Comparison of ENCODE assay signal across 1 cellular context in the genomic region with DNA sequence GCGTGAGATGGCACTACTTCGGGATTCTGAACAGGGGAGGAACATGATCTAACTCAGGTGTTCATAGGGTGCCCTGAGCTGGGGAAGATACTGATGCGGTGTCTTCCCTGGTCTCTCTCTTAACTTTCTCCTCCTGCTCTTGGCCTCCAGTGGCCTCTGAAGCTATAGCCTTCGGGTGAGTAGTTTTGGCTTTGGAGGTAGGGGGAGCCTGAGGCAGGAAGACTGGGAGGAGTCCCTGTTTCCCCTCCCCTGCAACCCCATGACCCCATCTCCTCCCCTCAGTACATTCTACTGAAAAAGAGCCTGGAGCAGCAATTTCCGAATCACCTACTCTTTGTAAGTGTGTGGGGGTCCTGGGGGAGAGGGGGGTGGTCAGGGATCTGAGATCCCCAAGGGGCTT.
TF ChIP-seq lines count a peak whose summit lies in the region.

No MANE protein-coding gene starts in this region.

TF ChIP-seq in WTC11, 78 proteins besides CTCF, POLR2A, EP300 and RAD21 (continued from another document):
- no peak for TF ChIP-seq ZNF423 (CRISPR knock-in tag; IDR thresholded peaks at IDR 0.05)
- TF ChIP-seq, protein P1, sequence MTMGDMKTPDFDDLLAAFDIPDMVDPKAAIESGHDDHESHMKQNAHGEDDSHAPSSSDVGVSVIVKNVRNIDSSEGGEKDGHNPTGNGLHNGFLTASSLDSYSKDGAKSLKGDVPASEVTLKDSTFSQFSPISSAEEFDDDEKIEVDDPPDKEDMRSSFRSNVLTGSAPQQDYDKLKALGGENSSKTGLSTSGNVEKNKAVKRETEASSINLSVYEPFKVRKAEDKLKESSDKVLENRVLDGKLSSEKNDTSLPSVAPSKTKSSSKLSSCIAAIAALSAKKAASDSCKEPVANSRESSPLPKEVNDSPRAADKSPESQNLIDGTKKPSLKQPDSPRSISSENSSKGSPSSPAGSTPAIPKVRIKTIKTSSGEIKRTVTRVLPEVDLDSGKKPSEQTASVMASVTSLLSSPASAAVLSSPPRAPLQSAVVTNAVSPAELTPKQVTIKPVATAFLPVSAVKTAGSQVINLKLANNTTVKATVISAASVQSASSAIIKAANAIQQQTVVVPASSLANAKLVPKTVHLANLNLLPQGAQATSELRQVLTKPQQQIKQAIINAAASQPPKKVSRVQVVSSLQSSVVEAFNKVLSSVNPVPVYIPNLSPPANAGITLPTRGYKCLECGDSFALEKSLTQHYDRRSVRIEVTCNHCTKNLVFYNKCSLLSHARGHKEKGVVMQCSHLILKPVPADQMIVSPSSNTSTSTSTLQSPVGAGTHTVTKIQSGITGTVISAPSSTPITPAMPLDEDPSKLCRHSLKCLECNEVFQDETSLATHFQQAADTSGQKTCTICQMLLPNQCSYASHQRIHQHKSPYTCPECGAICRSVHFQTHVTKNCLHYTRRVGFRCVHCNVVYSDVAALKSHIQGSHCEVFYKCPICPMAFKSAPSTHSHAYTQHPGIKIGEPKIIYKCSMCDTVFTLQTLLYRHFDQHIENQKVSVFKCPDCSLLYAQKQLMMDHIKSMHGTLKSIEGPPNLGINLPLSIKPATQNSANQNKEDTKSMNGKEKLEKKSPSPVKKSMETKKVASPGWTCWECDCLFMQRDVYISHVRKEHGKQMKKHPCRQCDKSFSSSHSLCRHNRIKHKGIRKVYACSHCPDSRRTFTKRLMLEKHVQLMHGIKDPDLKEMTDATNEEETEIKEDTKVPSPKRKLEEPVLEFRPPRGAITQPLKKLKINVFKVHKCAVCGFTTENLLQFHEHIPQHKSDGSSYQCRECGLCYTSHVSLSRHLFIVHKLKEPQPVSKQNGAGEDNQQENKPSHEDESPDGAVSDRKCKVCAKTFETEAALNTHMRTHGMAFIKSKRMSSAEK (CRISPR knock-in tag; IDR thresholded peaks at IDR 0.05; ENCODE audit: borderline replicate concordance), result no peak
- TF ChIP-seq, protein P2, sequence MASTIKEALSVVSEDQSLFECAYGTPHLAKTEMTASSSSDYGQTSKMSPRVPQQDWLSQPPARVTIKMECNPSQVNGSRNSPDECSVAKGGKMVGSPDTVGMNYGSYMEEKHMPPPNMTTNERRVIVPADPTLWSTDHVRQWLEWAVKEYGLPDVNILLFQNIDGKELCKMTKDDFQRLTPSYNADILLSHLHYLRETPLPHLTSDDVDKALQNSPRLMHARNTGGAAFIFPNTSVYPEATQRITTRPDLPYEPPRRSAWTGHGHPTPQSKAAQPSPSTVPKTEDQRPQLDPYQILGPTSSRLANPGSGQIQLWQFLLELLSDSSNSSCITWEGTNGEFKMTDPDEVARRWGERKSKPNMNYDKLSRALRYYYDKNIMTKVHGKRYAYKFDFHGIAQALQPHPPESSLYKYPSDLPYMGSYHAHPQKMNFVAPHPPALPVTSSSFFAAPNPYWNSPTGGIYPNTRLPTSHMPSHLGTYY (CRISPR knock-in tag; IDR thresholded peaks at IDR 0.05), result no peak
- no peak for TF ChIP-seq RELA (CRISPR knock-in tag; IDR thresholded peaks at IDR 0.05; ENCODE audit: borderline replicate concordance)
- no peak for TF ChIP-seq ZBTB21 (CRISPR knock-in tag; IDR thresholded peaks at IDR 0.05; ENCODE audit: borderline replicate concordance)
- TF ChIP-seq, protein P3, sequence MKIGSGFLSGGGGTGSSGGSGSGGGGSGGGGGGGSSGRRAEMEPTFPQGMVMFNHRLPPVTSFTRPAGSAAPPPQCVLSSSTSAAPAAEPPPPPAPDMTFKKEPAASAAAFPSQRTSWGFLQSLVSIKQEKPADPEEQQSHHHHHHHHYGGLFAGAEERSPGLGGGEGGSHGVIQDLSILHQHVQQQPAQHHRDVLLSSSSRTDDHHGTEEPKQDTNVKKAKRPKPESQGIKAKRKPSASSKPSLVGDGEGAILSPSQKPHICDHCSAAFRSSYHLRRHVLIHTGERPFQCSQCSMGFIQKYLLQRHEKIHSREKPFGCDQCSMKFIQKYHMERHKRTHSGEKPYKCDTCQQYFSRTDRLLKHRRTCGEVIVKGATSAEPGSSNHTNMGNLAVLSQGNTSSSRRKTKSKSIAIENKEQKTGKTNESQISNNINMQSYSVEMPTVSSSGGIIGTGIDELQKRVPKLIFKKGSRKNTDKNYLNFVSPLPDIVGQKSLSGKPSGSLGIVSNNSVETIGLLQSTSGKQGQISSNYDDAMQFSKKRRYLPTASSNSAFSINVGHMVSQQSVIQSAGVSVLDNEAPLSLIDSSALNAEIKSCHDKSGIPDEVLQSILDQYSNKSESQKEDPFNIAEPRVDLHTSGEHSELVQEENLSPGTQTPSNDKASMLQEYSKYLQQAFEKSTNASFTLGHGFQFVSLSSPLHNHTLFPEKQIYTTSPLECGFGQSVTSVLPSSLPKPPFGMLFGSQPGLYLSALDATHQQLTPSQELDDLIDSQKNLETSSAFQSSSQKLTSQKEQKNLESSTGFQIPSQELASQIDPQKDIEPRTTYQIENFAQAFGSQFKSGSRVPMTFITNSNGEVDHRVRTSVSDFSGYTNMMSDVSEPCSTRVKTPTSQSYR (CRISPR knock-in tag; IDR thresholded peaks at IDR 0.05), result no peak
